In the genomic region with DNA sequence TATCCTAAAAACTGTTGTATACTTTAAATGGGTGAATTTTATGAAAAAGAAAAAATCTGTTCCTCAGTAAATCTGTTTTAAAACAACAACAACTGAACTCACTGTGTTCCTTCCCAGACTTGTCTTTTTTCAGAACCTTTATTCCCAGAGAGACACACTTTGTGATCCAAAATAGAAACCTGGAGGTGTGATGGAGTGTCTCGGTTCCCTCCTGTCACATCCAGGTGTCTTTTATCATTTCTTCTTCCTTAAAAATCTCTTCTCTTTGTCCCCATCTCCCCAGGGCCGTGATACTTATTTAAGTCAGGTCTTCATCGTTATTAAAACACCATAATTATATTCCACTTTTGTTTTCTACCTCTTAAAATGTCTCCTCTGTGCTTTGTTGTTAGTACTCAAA, we compare ENCODE assay signal across 23 cellular contexts.
"Had no signal": no experiment of that assay in that cellular context is flagged by ENCODE, and none has a peak within 500 bp of the region (broad histone marks: within the 10 kb centered on the region; RNA-seq: fewer than 3 reads in every experiment).

No MANE protein-coding gene starts in this region.

- H3K4me1 ChIP-seq: esophagus squamous epithelium, gastrocnemius medialis had no signal

- H3K27ac Mint-ChIP-seq: memory B cell had no signal

- H3K4me3 ChIP-seq: coronary artery, dorsolateral prefrontal cortex, esophagus squamous epithelium, gastrocnemius medialis, heart right ventricle, left lung, lower lobe of right lung had no signal

- H3K9me3 ChIP-seq: esophagus squamous epithelium, gastrocnemius medialis, left lung, lower lobe of right lung had no signal

- H3K36me3 ChIP-seq: esophagus squamous epithelium, gastrocnemius medialis, heart right ventricle, left lung, lower lobe of right lung had no signal

- H3K36me3 Mint-ChIP-seq: memory B cell had no signal

- FAIRE-seq: colon, endothelial cell of umbilical vein, islet of Langerhans, keratinocyte had no signal

- H3K27ac ChIP-seq: coronary artery, esophagus squamous epithelium, gastrocnemius medialis, heart right ventricle, left lung, lower lobe of right lung had no signal

- DNase-seq: dermis blood vessel endothelial cell; dorsolateral prefrontal cortex; effector CD4-positive, alpha-beta T cell; effector memory CD4-positive, alpha-beta T cell; esophagus squamous epithelium; foreskin fibroblast; foreskin melanocyte; gastrocnemius medialis; glutamatergic neuron; heart right ventricle; hippocampal formation; left cardiac atrium; left lung; left ventricle myocardium superior; lower lobe of right lung; mesendoderm; midbrain had no signal

- H3K4me1 Mint-ChIP-seq: memory B cell had no signal

- H3K4me3 Mint-ChIP-seq: memory B cell had no signal

- H3K9me3 Mint-ChIP-seq: memory B cell had no signal

- H3K27me3 ChIP-seq: dorsolateral prefrontal cortex, esophagus squamous epithelium, gastrocnemius medialis, heart right ventricle, left lung had no signal
